Comparison of ENCODE assay signal across 10 cellular contexts in the genomic region with DNA sequence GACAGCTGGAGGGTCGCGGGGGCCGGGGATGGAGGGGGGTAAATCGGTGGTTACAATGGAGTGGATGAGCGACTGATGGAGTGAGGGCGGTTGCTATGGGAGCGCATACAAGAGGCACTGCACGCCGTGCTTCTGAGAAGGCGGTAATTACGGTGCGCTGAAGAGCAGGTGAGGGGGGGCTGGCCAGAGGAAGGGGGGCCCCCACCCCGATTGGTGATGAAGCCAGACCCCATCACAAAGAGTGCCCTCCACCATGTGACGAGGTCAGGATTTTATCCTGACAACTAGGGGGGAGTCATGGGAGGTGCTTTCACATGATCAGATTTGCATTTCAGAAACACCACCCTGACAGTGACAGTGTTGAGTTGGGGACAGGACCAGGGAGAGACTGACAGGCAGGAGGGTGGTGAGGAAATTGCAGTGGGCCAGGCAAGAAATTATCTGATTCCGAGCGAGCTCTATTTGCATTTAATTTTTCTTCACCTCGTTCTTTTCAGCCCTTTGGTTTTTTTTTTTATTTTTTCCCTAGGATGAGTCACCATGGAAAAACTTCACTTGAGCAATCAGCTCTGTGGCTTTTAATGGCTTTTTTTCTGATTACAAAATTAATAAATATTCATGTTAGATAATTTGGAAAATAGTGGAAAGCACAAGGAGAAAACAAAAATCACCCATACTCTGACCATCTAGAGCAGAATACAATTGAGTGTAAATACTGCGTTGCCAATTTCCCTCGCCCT. TPM values are rescaled to one million over a fixed set of nuclear protein-coding genes. Genes with fewer than 3 reads are reported as not detected.
A peak's percentile ranks its signal among the peaks of the same experiment; 100 is the strongest.
DNase-seq lines count a peak whose midpoint lies in the region; TF ChIP-seq lines count a peak whose summit lies in the region.
"Had no signal": no experiment of that assay in that cellular context is flagged by ENCODE, and none has a peak within 500 bp of the region (broad histone marks: within the 10 kb centered on the region; RNA-seq: fewer than 3 reads in every experiment).

No MANE protein-coding gene starts in this region.

- intact Hi-C loops in transverse colon (cut with DNase I; ENCODE audit: low total_unique reads): loop anchor here (2.0 kb wide), 1 partner anchor 42 kb away; no protein-coding TSS in a partner anchor

- TF ChIP-seq EP300 in transverse colon (IDR thresholded peaks at IDR 0.05; ENCODE audit: low read depth): no peak

- H3K27ac Mint-ChIP-seq in activated T-cell treated with anti-CD3 and anti-CD28 coated beads, Interleukin-2, amount 50 U/mL, for 24 hours: no peak overlapping the region

- H3K4me1 Mint-ChIP-seq in activated T-cell treated with anti-CD3 and anti-CD28 coated beads, Interleukin-2, amount 50 U/mL, for 24 hours (ENCODE audit: low read depth): peaks cover 25% of the 10 kb centered on the region
- H3K4me1 Mint-ChIP-seq: central memory CD8-positive, alpha-beta T cell had no signal

- no peaks in the 10 kb centered on the region for H3K27me3 ChIP-seq in transverse colon

- peaks cover 4 to 31% (median 8%) of the 10 kb centered on the region in 4 donors for H3K4me1 ChIP-seq in transverse colon

- no peak for TF ChIP-seq POLR2A in transverse colon (IDR thresholded peaks at IDR 0.05)

- no peak overlapping the region for H3K4me3 Mint-ChIP-seq in activated T-cell treated with anti-CD3 and anti-CD28 coated beads, Interleukin-2, amount 50 U/mL, for 24 hours
- H3K4me3 Mint-ChIP-seq: central memory CD8-positive, alpha-beta T cell had no signal

- H3K27me3 Mint-ChIP-seq in activated T-cell treated with anti-CD3 and anti-CD28 coated beads, Interleukin-2, amount 50 U/mL, for 24 hours: peaks cover 3% of the 10 kb centered on the region

- no peak for TF ChIP-seq CTCF in transverse colon (IDR thresholded peaks at IDR 0.05)

- H3K36me3 ChIP-seq in transverse colon: no peaks in the 10 kb centered on the region

- no peaks in the 10 kb centered on the region for H3K36me3 Mint-ChIP-seq in activated T-cell treated with anti-CD3 and anti-CD28 coated beads, Interleukin-2, amount 50 U/mL, for 24 hours (ENCODE audit: low read depth)

- no peak overlapping the region for H3K4me3 ChIP-seq in transverse colon

- 69 to 70% methylated on average over 17 to 19 of the region's 19 CpGs for WGBS in transverse colon (ENCODE audit: low coverage in 1 of 2), 2 donors

- H3K27ac ChIP-seq in transverse colon: peak overlapping the region; percentile 36 to 68 (median 64)

- no peaks in the 10 kb centered on the region for H3K9me3 Mint-ChIP-seq in activated T-cell treated with anti-CD3 and anti-CD28 coated beads, Interleukin-2, amount 50 U/mL, for 24 hours
- H3K9me3 Mint-ChIP-seq: central memory CD8-positive, alpha-beta T cell had no signal

- DNase-seq in NCI-H1105 (lab: John Stamatoyannopoulos, UW) (peak; percentile 98), amniotic stem cell (lab: John Stamatoyannopoulos, UW) (peak; percentile 8), iris pigment epithelial cell (ENCODE audit: low read depth) (peak; percentile 65), transverse colon (no peak), NAMALWA (ENCODE audit: low spot score) (no peak), activated T-cell treated with anti-CD3 and anti-CD28 coated beads for 4 hours (no peak)
- DNase-seq in activated T-cell treated with anti-CD3 and anti-CD28 coated beads, Interleukin-2, amount 50 U/mL, for 24 hours: no peak
- DNase-seq: RPMI8226; stimulated activated CD4-positive, alpha-beta T cell treated with anti-CD3 and anti-CD28 coated beads, Interleukin-1b, Interleukin-23, amount 100 ng/mL, for 48 hours had no signal

- no peaks in the 10 kb centered on the region for H3K9me3 ChIP-seq in transverse colon

- in situ Hi-C loops in transverse colon (cut with MboI; ENCODE audit: low pct_ligation_motif_present in 1 of 4, low pct_unique_long_range_greater_than_20kb in 1 of 4, low sequenced_read_pairs in 3 of 4): no loop called here

RNA-seq across cellular contexts. Expression of a gene that starts 7.9 kb away (rescaled TPM):
- not detected for total RNA-seq in transverse colon

RNA-seq across cellular contexts. Expression of a gene that starts 27.8 kb away (rescaled TPM):
- total RNA-seq in transverse colon: not detected

RNA-seq across cellular contexts. Expression of a gene that starts 59.5 kb away (rescaled TPM):
- not detected for total RNA-seq in transverse colon

Comparison
In these comparisons a context has a peak if more than half of its experiments do, and no peak if none do; other contexts are left out.
1. DNase-seq: peak in NCI-H1105 (single experiment), amniotic stem cell (single experiment) and iris pigment epithelial cell (single experiment); none in transverse colon (single experiment), NAMALWA (single experiment), activated T-cell treated with anti-CD3 and anti-CD28 coated beads for 4 hours (single experiment) and activated T-cell treated with anti-CD3 and anti-CD28 coated beads, Interleukin-2, amount 50 U/mL, for 24 hours (single experiment).